Comparison of ENCODE assay signal across 18 cellular contexts in genomic region chr12:104232609-104233280, GRCh38. TPM values are rescaled to one million over a fixed set of nuclear protein-coding genes. Genes with fewer than 3 reads are reported as not detected.
DNase-seq lines count a peak whose midpoint lies in the region; ATAC-seq and TF ChIP-seq lines count a peak whose summit lies in the region.
"Had no signal": no experiment of that assay in that cellular context is flagged by ENCODE, and none has a peak within 500 bp of the region (broad histone marks: within the 10 kb centered on the region; RNA-seq: fewer than 3 reads in every experiment).

No MANE protein-coding gene starts in this region.

- H3K27me3 ChIP-seq in HCT116 (ENCODE audit: insufficient read depth, low read length) (no peaks in the 10 kb centered on the region), mammary epithelial cell (ENCODE audit: insufficient read depth, low read length) (no peaks in the 10 kb centered on the region), left lung (no peaks in the 10 kb centered on the region)
- H3K27me3 ChIP-seq: BLaER1 had no signal

- ATAC-seq in HCT116: no peak
- no peak for ATAC-seq in left lung
- ATAC-seq: GM12878 had no signal

- TF ChIP-seq CTCF in HCT116 (IDR thresholded peaks at IDR 0.05 in 2 of 3, conservative IDR thresholded peaks at IDR 0.05 in 1 of 3; ENCODE audit: borderline replicate concordance in 1 of 3, insufficient read depth in 1 of 3, low read depth in 2 of 3, low read length in 2 of 3) (no peak), mammary epithelial cell (conservative IDR thresholded peaks at IDR 0.05 in 1 of 2, IDR thresholded peaks at IDR 0.05 in 1 of 2; ENCODE audit: extremely low read depth in 1 of 2, insufficient read depth in 1 of 2, low read depth in 1 of 2, low read length in 2 of 2) (no peak), epithelial cell of esophagus (IDR thresholded peaks at IDR 0.05; ENCODE audit: insufficient read depth, low read depth, low read length, missing control alignments) (no peak), left lung (IDR thresholded peaks at IDR 0.05) (no peak)

- CTCF ChIA-PET in HCT116 (lab: Charles Lee): no interaction called here
- CTCF ChIA-PET in mammary epithelial cell (lab: Charles Lee; ENCODE audit: low non-redundant PET): no interaction called here

- H4K20me1 ChIP-seq in HCT116 (ENCODE audit: insufficient read depth) (no peaks in the 10 kb centered on the region), mammary epithelial cell (ENCODE audit: insufficient read depth, low read length) (no peaks in the 10 kb centered on the region)
- H4K20me1 ChIP-seq: BLaER1 had no signal

- H3K36me3 ChIP-seq in HCT116 (ENCODE audit: control insufficient read depth in 1 of 2, insufficient read depth in 2 of 2, low read length in 2 of 2): no peaks in the 10 kb centered on the region
- H3K36me3 ChIP-seq in mammary epithelial cell (ENCODE audit: insufficient read depth, low read length): no peaks in the 10 kb centered on the region
- H3K36me3 ChIP-seq in left lung: no peaks in the 10 kb centered on the region
- H3K36me3 ChIP-seq: HAP-1 had no signal

- H3K79me2 ChIP-seq in HCT116 (ENCODE audit: insufficient read depth, low read length) (no peaks in the 10 kb centered on the region), mammary epithelial cell (ENCODE audit: insufficient read depth, low read length) (no peaks in the 10 kb centered on the region)

- RAD21 ChIA-PET in HCT116 (lab: Charles Lee; ENCODE audit: low non-redundant PET in 1 of 2, low total read pairs in 2 of 2, uncharacterized antibody in 2 of 2, unreplicated experiment in 2 of 2): no interaction called here

- H3K9me3 ChIP-seq in HCT116 (ENCODE audit: control insufficient read depth in 1 of 2, insufficient read depth in 1 of 2, low read depth in 1 of 2, low read length in 2 of 2) (peaks cover 18 to 27% of the 10 kb centered on the region in 2 experiments; a peak in 3 of 4 replicates), mammary epithelial cell (replicated peaks; ENCODE audit: insufficient read depth, low read length) (peaks cover 37% of the 10 kb centered on the region), left lung (peaks cover 3 to 47% of the 10 kb centered on the region in 2 donors)

- no peak for TF ChIP-seq POLR2A in HCT116 (IDR thresholded peaks at IDR 0.05; ENCODE audit: borderline replicate concordance, extremely low read depth, insufficient read depth, insufficient read length)

- H3K9ac ChIP-seq in HCT116 (ENCODE audit: low read length) (no peak overlapping the region), mammary epithelial cell (ENCODE audit: insufficient read depth, low read length) (no peak overlapping the region)
- H3K9ac ChIP-seq: BLaER1 had no signal

- no peak for TF ChIP-seq RAD21 in HCT116 (IDR thresholded peaks at IDR 0.05; ENCODE audit: low read depth)

- dilution Hi-C loops in mammary epithelial cell (cut with HindIII; ENCODE audit: low sequenced_read_pairs): no loop called here

- H3K27ac ChIP-seq in HCT116 (ENCODE audit: low read depth, low read length) (no peak overlapping the region), mammary epithelial cell (ENCODE audit: insufficient read depth, low read depth, low read length) (no peak overlapping the region), left lung (no peak overlapping the region)
- H3K27ac ChIP-seq: BLaER1, HL-60 had no signal

- POLR2A ChIA-PET in HCT116 (lab: Charles Lee): no interaction called here

- intact Hi-C loops in HCT116 (cut with micrococcal nuclease) (no loop called here), mammary epithelial cell (cut with micrococcal nuclease) (no loop called here), left lung (cut with DNase I) (no loop called here)

- in situ Hi-C loops in mammary epithelial cell (cut with MboI; ENCODE audit: low sequenced_read_pairs in 2 of 2): no loop called here

- no peaks in the 10 kb centered on the region for H3K9me2 ChIP-seq in HCT116 (ENCODE audit: insufficient read depth)

- no peak overlapping the region for H3K4me2 ChIP-seq in HCT116 (ENCODE audit: low read length)
- no peak overlapping the region for H3K4me2 ChIP-seq in mammary epithelial cell (ENCODE audit: insufficient read depth, low read depth, low read length)
- H3K4me2 ChIP-seq: BLaER1 had no signal

- H3K4me3 ChIP-seq in HCT116 (replicated peaks in 1 of 2; ENCODE audit: low read depth in 1 of 2, low read length in 2 of 2) (no peak overlapping the region), mammary epithelial cell (replicated peaks in 1 of 3; ENCODE audit: insufficient read depth in 1 of 3, low read depth in 2 of 3, low read length in 3 of 3) (no peak overlapping the region), epithelial cell of esophagus (ENCODE audit: low read length) (no peak overlapping the region), left lung (no peak overlapping the region)
- H3K4me3 ChIP-seq: BLaER1, GM12878, HAP-1 had no signal

- DNase-seq in NCI-H1105 treated with DMSO at 0.1 percent for 48 hours (lab: John Stamatoyannopoulos, UW) (peak; percentile 10), NCI-H1105 (lab: John Stamatoyannopoulos, UW) (no peak), HCT116 (ENCODE audit: low read depth, low spot score) (no peak), mammary epithelial cell (peak; percentile 46), epithelial cell of esophagus (ENCODE audit: low read depth) (peak; percentile 73), left lung (no peak), mucosa of gallbladder (ENCODE audit: low spot score) (no peak)
- DNase-seq in activated effector memory CD4-positive, alpha-beta T cell treated with Interleukin-2 at 50 U/mL for 16 hours: no peak
- DNase-seq: 8988T; CD4-positive, alpha-beta memory T cell; DMS153; DND-41; EL; HFFc6 had no signal

- H3K4me1 ChIP-seq in HCT116 (ENCODE audit: control insufficient read depth in 1 of 2, insufficient read depth in 2 of 2, low read length in 2 of 2): no peaks in the 10 kb centered on the region
- no peaks in the 10 kb centered on the region for H3K4me1 ChIP-seq in mammary epithelial cell (ENCODE audit: insufficient read depth, low read length)
- H3K4me1 ChIP-seq in left lung: no peaks in the 10 kb centered on the region
- H3K4me1 ChIP-seq: BLaER1, HAP-1 had no signal

- no TSS peak for BruUV-seq in HCT116 (replicated peaks; lab: Mats Ljungman, UMichigan)
- no TSS peak for BruUV-seq in mammary epithelial cell (replicated peaks; lab: Mats Ljungman, UMichigan)

- 91% methylated on average over 6 of the region's 6 CpGs for WGBS in mammary epithelial cell (ENCODE audit: low coverage, missing lambda C conversion rate)

- H2AFZ ChIP-seq in HCT116 (ENCODE audit: low read depth, low read length, poor library complexity, severe bottlenecking) (no peak overlapping the region), mammary epithelial cell (ENCODE audit: low read depth, low read length) (no peak overlapping the region)

TF ChIP-seq in HCT116, 20 proteins besides CTCF, POLR2A, EP300 and RAD21 (continues in another document):
- TF ChIP-seq ZBTB33 (IDR thresholded peaks at IDR 0.05; ENCODE audit: extremely low read depth, insufficient replicate concordance, low read length): no peak
- TF ChIP-seq FOSL1 (IDR thresholded peaks at IDR 0.05; ENCODE audit: low read depth): no peak
- TF ChIP-seq REST (IDR thresholded peaks at IDR 0.05; ENCODE audit: low read depth): no peak
- TF ChIP-seq TCF7L2 (IDR thresholded peaks at IDR 0.05; ENCODE audit: borderline replicate concordance, extremely low read depth, insufficient read depth, insufficient read length): no peak
- TF ChIP-seq CBX3 (IDR thresholded peaks at IDR 0.05; ENCODE audit: low read depth): peak; percentile 72; the same call in 1 of the 2 replicates
- TF ChIP-seq YY1 (IDR thresholded peaks at IDR 0.05; ENCODE audit: extremely low read depth, insufficient replicate concordance, low read depth, low read length): no peak
- TF ChIP-seq SIN3A (IDR thresholded peaks at IDR 0.05; ENCODE audit: low read depth): no peak

RNA-seq across cellular contexts. Expression of gene TXNRD1, which starts 17.2 kb away (rescaled TPM):
- total RNA-seq in HCT116 (2021; ENCODE audit: unreplicated experiment): 327 TPM
- polyA plus RNA-seq in HCT116 (2012): 275 and 349 TPM in 2 replicates
- 100 to 1,000 TPM; 148 to 150 TPM for total RNA-seq in mammary epithelial cell
- polyA plus RNA-seq in mammary epithelial cell: 71.8 TPM
- polyA minus RNA-seq in mammary epithelial cell: 73.3 TPM
- total RNA-seq in left lung: 100 to 1,000 TPM; 111 to 174 TPM
- 139 TPM for total RNA-seq in mucosa of gallbladder

Comparison
In these comparisons a context has a peak if more than half of its experiments do, and no peak if none do; other contexts are left out.
1. DNase-seq: peak in NCI-H1105 treated with DMSO at 0.1 percent for 48 hours (single experiment), mammary epithelial cell (single experiment) and epithelial cell of esophagus (single experiment); none in NCI-H1105 (single experiment), HCT116 (single experiment), left lung (0 of 2), activated effector memory CD4-positive, alpha-beta T cell treated with Interleukin-2 at 50 U/mL for 16 hours (single experiment) and mucosa of gallbladder (single experiment).